ENCODE assay signal across 3 cellular contexts in genomic region chr9:28714175-28714574, GRCh38.
A peak's percentile ranks its signal among the peaks of the same experiment; 100 is the strongest.
TF ChIP-seq lines count a peak whose summit lies in the region.

No MANE protein-coding gene starts in this region.

TF ChIP-seq in HepG2, 621 proteins besides CTCF, POLR2A, EP300 and RAD21 (continued from another document):
- TF ChIP-seq ZBTB8A (CRISPR knock-in tag; IDR thresholded peaks at IDR 0.05; ENCODE audit: borderline replicate concordance, low read depth) (no peak), MAFF (IDR thresholded peaks at IDR 0.05; ENCODE audit: low read depth, low read length) (peak; percentile 38; the same call in 1 of the 2 replicates), NFIB (CRISPR knock-in tag; IDR thresholded peaks at IDR 0.05; ENCODE audit: borderline replicate concordance) (no peak), MAFK (conservative IDR thresholded peaks at IDR 0.05 in 1 of 2, IDR thresholded peaks at IDR 0.05 in 1 of 2; ENCODE audit: low read length in 2 of 2) (peak; percentile 48 to 63; a peak in 3 of 4 replicates), HMGXB3 (CRISPR knock-in tag; IDR thresholded peaks at IDR 0.05; ENCODE audit: borderline replicate concordance) (no peak), ZNF496 (CRISPR knock-in tag; IDR thresholded peaks at IDR 0.05; ENCODE audit: insufficient replicate concordance) (no peak), ZNF660 (CRISPR knock-in tag; IDR thresholded peaks at IDR 0.05; ENCODE audit: borderline replicate concordance, low read depth) (no peak), YEATS2 (CRISPR knock-in tag; IDR thresholded peaks at IDR 0.05; ENCODE audit: borderline replicate concordance) (no peak), FOXA3 (CRISPR knock-in tag; IDR thresholded peaks at IDR 0.05) (no peak), PATZ1 (CRISPR knock-in tag; IDR thresholded peaks at IDR 0.05) (no peak)

TF ChIP-seq in A549, 52 proteins besides CTCF, POLR2A, EP300 and RAD21 (continued from another document):
- TF ChIP-seq MAFK (IDR thresholded peaks at IDR 0.05; ENCODE audit: partially characterized antibody) (peak; percentile 54), CEBPB (IDR thresholded peaks at IDR 0.05) (no peak)
TF ChIP-seq in A549: peak in this region for 1.

TF ChIP-seq in IMR-90, 13 proteins besides CTCF, POLR2A, EP300 and RAD21 (continued from another document):
- no peak for TF ChIP-seq CEBPB (IDR thresholded peaks at IDR 0.05; ENCODE audit: low read depth, low read length)
